1 cellular context compared by ENCODE assay signal in genomic region chr20:1317545-1318255, GRCh38.
TF ChIP-seq lines count a peak whose summit lies in the region.

No MANE protein-coding gene starts in this region.

TF ChIP-seq in IMR-90, 13 proteins besides CTCF, POLR2A, EP300 and RAD21:
- no peak for TF ChIP-seq RFX5 (IDR thresholded peaks at IDR 0.05; ENCODE audit: low read depth, low read length)
- TF ChIP-seq NFE2L2 (IDR thresholded peaks at IDR 0.05; ENCODE audit: low read depth, low read length) = no peak
- no peak for TF ChIP-seq RCOR1 (IDR thresholded peaks at IDR 0.05; ENCODE audit: insufficient replicate concordance, low read length)
- no peak for TF ChIP-seq FOS (IDR thresholded peaks at IDR 0.05; ENCODE audit: low read depth, low read length)
- TF ChIP-seq SMC3 (IDR thresholded peaks at IDR 0.05; ENCODE audit: low read depth, low read length) = no peak
- TF ChIP-seq ELK1 (IDR thresholded peaks at IDR 0.05; ENCODE audit: borderline replicate concordance, low read depth, low read length) = no peak
- TF ChIP-seq MAZ (IDR thresholded peaks at IDR 0.05; ENCODE audit: borderline replicate concordance, low read depth, low read length) = no peak
- no peak for TF ChIP-seq MAFK (IDR thresholded peaks at IDR 0.05; ENCODE audit: low read depth, low read length)
- TF ChIP-seq CHD1 (IDR thresholded peaks at IDR 0.05; ENCODE audit: low read depth, low read length) = no peak
- no peak for TF ChIP-seq MXI1 (IDR thresholded peaks at IDR 0.05; ENCODE audit: borderline replicate concordance, low read depth, low read length)
- TF ChIP-seq BHLHE40 (IDR thresholded peaks at IDR 0.05; ENCODE audit: low read depth, low read length) = no peak
- no peak for TF ChIP-seq USF2 (IDR thresholded peaks at IDR 0.05; ENCODE audit: low read depth, low read length)
- no peak for TF ChIP-seq CEBPB (IDR thresholded peaks at IDR 0.05; ENCODE audit: low read depth, low read length)
TF ChIP-seq in IMR-90: peak in this region for 0.
